ENCODE assay signal across 15 cellular contexts in genomic region chr10:113309791-113310190, GRCh38.
A peak's percentile ranks its signal among the peaks of the same experiment; 100 is the strongest.
DNase-seq lines count a peak whose midpoint lies in the region; ATAC-seq and TF ChIP-seq lines count a peak whose summit lies in the region.
"Had no signal": no experiment of that assay in that cellular context is flagged by ENCODE, and none has a peak within 500 bp of the region (broad histone marks: within the 10 kb centered on the region; RNA-seq: fewer than 3 reads in every experiment).

No MANE protein-coding gene starts in this region.

- H3K4me1 Mint-ChIP-seq in CD14-positive monocyte: peaks cover 25% of the 10 kb centered on the region
- H3K4me1 Mint-ChIP-seq in brain: peaks cover 27% of the 10 kb centered on the region

- H3K4me3 Mint-ChIP-seq in CD14-positive monocyte (peak overlapping the region in 1 of 2 donors; percentile 72), brain (peak overlapping the region in 4 of 5 experiments; percentile 10 to 55 (median 48))

- H3K27ac Mint-ChIP-seq in CD14-positive monocyte: peak overlapping the region in 5 of 7 donors; percentile 50 to 85 (median 78)
- peak overlapping the region in 4 of 5 experiments; percentile 43 to 77 (median 66) for H3K27ac Mint-ChIP-seq in brain

- ATAC-seq in GM21526 (IDR thresholded peaks at IDR 0.05; ENCODE audit: low FRiP score, unreplicated experiment): no peak
- no peak for ATAC-seq in GM18868 (IDR thresholded peaks at IDR 0.05; ENCODE audit: unreplicated experiment)
- ATAC-seq: Panc1, SK-N-SH treated with all-trans-retinoic acid at 6 μM for 48 hours had no signal

- H3K27me3 Mint-ChIP-seq in CD14-positive monocyte (ENCODE audit: low read depth in 3 of 3): peaks cover 0 to 3% (median 0%) of the 10 kb centered on the region in 3 donors
- H3K27me3 Mint-ChIP-seq in brain: peaks cover 7% of the 10 kb centered on the region

- no peak for DNase-seq in CD14-positive monocyte (ENCODE audit: low spot score)
- peak; percentile 50 for DNase-seq in inferior parietal cortex (ENCODE audit: extremely low spot score)
- peak; percentile 49 for DNase-seq in putamen (ENCODE audit: low spot score)
- DNase-seq in DMS153 treated with DMSO at 0.1 percent for 48 hours (lab: John Stamatoyannopoulos, UW; ENCODE audit: unreplicated experiment): no peak
- DNase-seq: AML-193, DMS 273 treated with DMSO at 0.1 percent for 48 hours, NCI-H1092, NCI-H1694 treated with DMSO at 0.1 percent for 48 hours, NCI-H774, Right ventricle myocardium superior had no signal

- H3K36me3 Mint-ChIP-seq in CD14-positive monocyte (no peaks in the 10 kb centered on the region), brain (no peaks in the 10 kb centered on the region)

- peaks cover 0 to 4% (median 0%) of the 10 kb centered on the region in 7 donors for H3K9me3 Mint-ChIP-seq in CD14-positive monocyte
- H3K9me3 Mint-ChIP-seq in brain: peaks cover 0 to 9% (median 2%) of the 10 kb centered on the region in 5 experiments

- intact Hi-C loops in CD14-positive monocyte (cut with micrococcal nuclease): loop anchor here in 1 of 2 donors (5.0 kb wide), 1 partner anchor 42 kb away; no protein-coding TSS in a partner anchor

- TF ChIP-seq CTCF in CD14-positive monocyte (IDR thresholded peaks at IDR 0.05) (no peak), brain (conservative IDR thresholded peaks at IDR 0.05) (no peak)

Comparison
In these comparisons a context has a peak if more than half of its experiments do, and no peak if none do; other contexts are left out.
1. DNase-seq: peak in inferior parietal cortex (single experiment) and putamen (single experiment); none in CD14-positive monocyte (single experiment) and DMS153 treated with DMSO at 0.1 percent for 48 hours (single experiment).